In the genomic region with DNA sequence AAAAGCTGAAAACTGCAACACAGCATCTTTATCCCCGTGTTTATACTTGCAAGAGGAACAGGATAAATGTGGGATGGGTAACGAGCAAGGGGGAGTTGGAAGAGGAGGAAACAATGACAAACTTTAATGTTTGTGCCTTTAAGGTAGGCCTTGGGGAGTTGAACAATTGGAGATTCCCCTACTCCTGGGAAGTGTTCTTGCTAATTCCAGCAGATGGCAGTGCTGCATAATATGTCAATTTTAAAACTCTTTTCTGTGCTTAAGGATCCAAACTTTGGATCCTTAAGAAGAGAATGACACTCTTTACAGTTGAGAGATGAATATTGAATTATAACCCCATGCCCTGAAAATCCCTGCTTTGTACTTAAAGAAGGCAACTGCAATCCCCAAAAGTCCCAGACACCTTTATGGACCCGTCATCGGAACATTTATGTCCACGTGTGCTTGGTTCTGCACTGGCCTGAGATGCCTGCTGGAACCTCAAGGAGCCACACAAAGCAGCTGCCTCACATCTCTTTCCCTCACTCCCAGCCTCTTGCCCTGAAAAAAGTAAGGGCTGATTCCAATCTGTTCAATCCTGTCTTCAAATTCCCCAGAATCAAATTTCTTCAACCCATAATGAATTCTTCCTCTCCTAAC, we compare ENCODE assay signal across 8 cellular contexts. TPM values are rescaled to one million over a fixed set of nuclear protein-coding genes. Genes with fewer than 3 reads are reported as not detected.
DNase-seq lines count a peak whose midpoint lies in the region; ATAC-seq, FAIRE-seq and TF ChIP-seq lines count a peak whose summit lies in the region.

No MANE protein-coding gene starts in this region.

- DNase-seq in AG20443 (ENCODE audit: low spot score), result peak; percentile 62
- peak; percentile 9 for DNase-seq in GM12892 (ENCODE audit: insufficient read length)
- peak; percentile 26 for DNase-seq in NCI-H1694 (lab: John Stamatoyannopoulos, UW)
- peak in 2 of 4 experiments; percentile 32 to 46 for DNase-seq in K562 (ENCODE audit: extremely low read depth in 1 of 4, low spot score in 3 of 4)
- peak; percentile 65 for DNase-seq in iPS-NIHi7 (ENCODE audit: extremely low spot score)
- no peak for DNase-seq in stimulated activated naive CD8-positive, alpha-beta T cell treated with anti-CD3 and anti-CD28 coated beads, Interleukin-15, Interleukin-2, amounts not matched to agents 100 U/mL and 50 U/mL, for 24 hours
- no peak for DNase-seq in NCI-H526 treated with DMSO at 0.1 percent for 48 hours (lab: John Stamatoyannopoulos, UW)
- no peak for DNase-seq in stimulated activated CD4-positive, alpha-beta T cell treated with anti-CD3 and anti-CD28 coated beads, Interleukin-15, amount 100 ng/mL, for 24 hours

- intact Hi-C loops in K562 (cut with micrococcal nuclease), result loop anchor here (2.0 to 5.0 kb wide), 2 partner anchors 138 to 1436 kb away; no protein-coding TSS in a partner anchor

- no peaks in the 10 kb centered on the region for H3K4me1 ChIP-seq in K562 (replicated peaks in 1 of 2; ENCODE audit: control insufficient read depth in 2 of 2, insufficient read depth in 2 of 2, low read length in 2 of 2)

- 13% methylated on average over 5 of the region's 5 CpGs for WGBS in K562 (ENCODE audit: insufficient coverage, low coverage, missing lambda C conversion rate)

- H3K4me3 ChIP-seq in K562, result no peak overlapping the region

- FAIRE-seq in GM12892 (lab: Jason Lieb, UNC), result peak; percentile 88
- peak; percentile 89 for FAIRE-seq in K562 (lab: Jason Lieb, UNC)

- no peaks in the 10 kb centered on the region for H3K9me3 ChIP-seq in K562 (replicated peaks; ENCODE audit: control insufficient read depth, insufficient read depth, low read depth, low read length)

- no peaks in the 10 kb centered on the region for H3K79me2 ChIP-seq in K562 (ENCODE audit: control insufficient read depth, insufficient read depth, low read length)

- TF ChIP-seq CTCF in K562 (IDR thresholded peaks at IDR 0.05 in 2 of 3, conservative IDR thresholded peaks at IDR 0.05 in 1 of 3; ENCODE audit: insufficient read depth in 2 of 3, low read depth in 1 of 3, low read length in 3 of 3), result peak; percentile 41 to 73 (median 52); a peak in 4 of 6 replicates

- no peak for TF ChIP-seq EP300 in K562 (IDR thresholded peaks at IDR 0.05; ENCODE audit: low read length)

- POLR2A ChIA-PET in K562 (lab: Yijun Ruan, JAX), result no interaction called here

- H3K36me3 ChIP-seq in K562 (ENCODE audit: control insufficient read depth, insufficient read depth, low read length), result no peaks in the 10 kb centered on the region

- in situ Hi-C loops in K562 (cut with MboI), result loop anchor here (25.0 kb wide), 1 partner anchor 1436 kb away; the partner anchor contains the start of genes HTR7 and RPP30

- no peak overlapping the region for H3K4me2 ChIP-seq in K562 (ENCODE audit: insufficient read depth, low read length)

- no peak overlapping the region for H3K9ac ChIP-seq in K562 (ENCODE audit: insufficient read depth in 1 of 2, low read depth in 2 of 2, low read length in 2 of 2)

- H4K20me1 ChIP-seq in K562 (replicated peaks; ENCODE audit: control insufficient read depth, insufficient read depth, low read length), result no peaks in the 10 kb centered on the region

- TF ChIP-seq POLR2A in GM12892 (IDR thresholded peaks at IDR 0.05; ENCODE audit: low read depth, low read length), result no peak
- no peak for TF ChIP-seq POLR2A in K562 (conservative IDR thresholded peaks at IDR 0.05)

- no peak overlapping the region for H2AFZ ChIP-seq in K562 (ENCODE audit: low read depth, low read length)

- TF ChIP-seq RAD21 in K562 (CRISPR knock-in tag; conservative IDR thresholded peaks at IDR 0.05 in 1 of 2, IDR thresholded peaks at IDR 0.05 in 1 of 2), result peak; percentile 68 to 81

- no peaks in the 10 kb centered on the region for H3K9me1 ChIP-seq in K562 (ENCODE audit: control insufficient read depth, insufficient read depth, low read length)

- no peak overlapping the region for H3K27ac ChIP-seq in K562 (ENCODE audit: extremely low read depth, low read depth, low read length)

- CTCF ChIA-PET in K562 (lab: Yijun Ruan, JAX; ENCODE audit: low intra/inter-chr PET ratio), result interaction anchor here (0.5 kb wide), 1 partner anchor 281 kb away, joined by 3 read pairs; no protein-coding TSS in a partner anchor

- BruUV-seq in K562 (replicated peaks; lab: Mats Ljungman, UMichigan), result no TSS peak

- peaks cover 0 to 3% of the 10 kb centered on the region in 2 experiments; a peak in 2 of 5 replicates for H3K27me3 ChIP-seq in K562 (ENCODE audit: control insufficient read depth in 2 of 2, insufficient read depth in 2 of 2, low read length in 2 of 2)

- peak; percentile 84 for ATAC-seq in K562
- ATAC-seq in stimulated activated naive CD8-positive, alpha-beta T cell treated with anti-CD3 and anti-CD28 coated beads, Interleukin-15, Interleukin-2, amounts not matched to agents 100 U/mL and 50 U/mL, for 24 hours, result peak; percentile 63

RNA-seq across cellular contexts. Expression of gene IFIT5, which starts 12.0 kb away (rescaled TPM):
- polyA plus RNA-seq in GM12892 (2012; ENCODE audit: missing spikeins), result 8.7 TPM
- total RNA-seq in K562 (2011; cell fraction: chromatin; rRNA removed; ENCODE audit: low replicate concordance), result not detected in 2 replicates
- not detected in 2 replicates for total RNA-seq in K562 (2011; cell fraction: nucleolus; rRNA removed)
- total RNA-seq in K562 (2011; cell fraction: nucleoplasm; rRNA removed), result not detected in 2 replicates
- total RNA-seq in K562 (2014; rRNA removed) (0.05 TPM in 1 of 2 replicates, not detected in the other), K562 (2014; rRNA removed; fragmentation: Illumina TruSeq; extraction: Trizol) (not detected in 2 replicates), K562 (2015; rRNA removed; fragmentation: Illumina TruSeq; extraction: Trizol) (not detected in 2 replicates), K562 (2021) (0.07 and 0.11 TPM in 2 replicates)
- polyA plus RNA-seq in K562 (2011; rRNA removed) (not detected in 2 replicates), K562 (2014; fragmentation: Illumina TruSeq; extraction: Trizol) (not detected in 2 replicates), K562 (2014; fragmentation: Nextera tagmentation; extraction: Ambion mirVana) (under 1 TPM; 0.04 to 0.11 TPM), K562 (2014; rRNA removed) (not detected in 2 replicates)
- not detected in 2 replicates for polyA plus RNA-seq in K562 (2011; cell fraction: cytosol; rRNA removed)
- not detected in 2 replicates for polyA plus RNA-seq in K562 (2011; cell fraction: nucleus; rRNA removed)
- polyA plus RNA-seq in K562 (2012), result 0.01 and 0.03 TPM in 2 replicates
- polyA minus RNA-seq in K562 (2011; rRNA and poly(A)+ RNA removed), result not detected in 2 replicates
- not detected in 2 replicates for polyA minus RNA-seq in K562 (2011; cell fraction: cytosol; rRNA and poly(A)+ RNA removed)
- not detected in 2 replicates for polyA minus RNA-seq in K562 (2011; cell fraction: nucleus; rRNA and poly(A)+ RNA removed)

RNA-seq across cellular contexts. Expression of gene IFIT1, which starts 33.9 kb away (rescaled TPM):
- polyA plus RNA-seq in GM12892 (2012; ENCODE audit: missing spikeins), result 15.0 TPM
- total RNA-seq in K562 (2011; cell fraction: chromatin; rRNA removed; ENCODE audit: low replicate concordance), result not detected in 2 replicates
- total RNA-seq in K562 (2011; cell fraction: nucleolus; rRNA removed), result not detected in 2 replicates
- not detected in 2 replicates for total RNA-seq in K562 (2011; cell fraction: nucleoplasm; rRNA removed)
- 0.09 TPM in 1 of 2 replicates, not detected in the other for total RNA-seq in K562 (2014; rRNA removed)
- 0.13 and 0.18 TPM in 2 replicates for total RNA-seq in K562 (2014; rRNA removed; fragmentation: Illumina TruSeq; extraction: Trizol)
- 0.23 and 0.40 TPM in 2 replicates for total RNA-seq in K562 (2015; rRNA removed; fragmentation: Illumina TruSeq; extraction: Trizol)
- total RNA-seq in K562 (2021), result 0.09 and 0.25 TPM in 2 replicates
- 0.06 and 0.07 TPM in 2 replicates for polyA plus RNA-seq in K562 (2011; rRNA removed)
- 0.04 TPM in 1 of 2 replicates, not detected in the other for polyA plus RNA-seq in K562 (2011; cell fraction: cytosol; rRNA removed)
- polyA plus RNA-seq in K562 (2011; cell fraction: nucleus; rRNA removed), result not detected in 2 replicates
- 0.08 and 0.14 TPM in 2 replicates for polyA plus RNA-seq in K562 (2012)
- polyA plus RNA-seq in K562 (2014; fragmentation: Illumina TruSeq; extraction: Trizol), result 0.10 and 0.18 TPM in 2 replicates
- polyA plus RNA-seq in K562 (2014; fragmentation: Nextera tagmentation; extraction: Ambion mirVana), result under 1 TPM; 0.18 TPM
- 0.03 TPM in 1 of 2 replicates, not detected in the other for polyA plus RNA-seq in K562 (2014; rRNA removed)
- polyA minus RNA-seq in K562 (2011; rRNA and poly(A)+ RNA removed), result 0.09 TPM in 1 of 2 replicates, not detected in the other
- not detected in 2 replicates for polyA minus RNA-seq in K562 (2011; cell fraction: cytosol; rRNA and poly(A)+ RNA removed)
- polyA minus RNA-seq in K562 (2011; cell fraction: nucleus; rRNA and poly(A)+ RNA removed), result not detected in 2 replicates

RNA-seq across cellular contexts. Expression of gene IFIT1B, which starts 48.5 kb away (rescaled TPM):
- polyA plus RNA-seq in GM12892 (2012; ENCODE audit: missing spikeins), result not detected
- not detected in 2 replicates for total RNA-seq in K562 (2011; cell fraction: chromatin; rRNA removed; ENCODE audit: low replicate concordance)
- not detected in 2 replicates for total RNA-seq in K562 (2011; cell fraction: nucleolus; rRNA removed)
- not detected in 2 replicates for total RNA-seq in K562 (2011; cell fraction: nucleoplasm; rRNA removed)
- total RNA-seq in K562 (2014; rRNA removed) (not detected in 2 replicates), K562 (2014; rRNA removed; fragmentation: Illumina TruSeq; extraction: Trizol) (not detected in 2 replicates), K562 (2015; rRNA removed; fragmentation: Illumina TruSeq; extraction: Trizol) (not detected in 2 replicates), K562 (2021) (not detected in 2 replicates)
- polyA plus RNA-seq in K562 (2011; rRNA removed) (not detected in 2 replicates), K562 (2014; fragmentation: Illumina TruSeq; extraction: Trizol) (not detected in 2 replicates), K562 (2014; fragmentation: Nextera tagmentation; extraction: Ambion mirVana) (not detected), K562 (2014; rRNA removed) (not detected in 2 replicates)
- not detected in 2 replicates for polyA plus RNA-seq in K562 (2011; cell fraction: cytosol; rRNA removed)
- polyA plus RNA-seq in K562 (2011; cell fraction: nucleus; rRNA removed), result not detected in 2 replicates
- not detected in 2 replicates for polyA plus RNA-seq in K562 (2012)
- not detected in 2 replicates for polyA minus RNA-seq in K562 (2011; rRNA and poly(A)+ RNA removed)
- polyA minus RNA-seq in K562 (2011; cell fraction: cytosol; rRNA and poly(A)+ RNA removed), result not detected in 2 replicates
- polyA minus RNA-seq in K562 (2011; cell fraction: nucleus; rRNA and poly(A)+ RNA removed), result not detected in 2 replicates

Comparison
In these comparisons a context has a peak if more than half of its experiments do, and no peak if none do; other contexts are left out.
1. DNase-seq: peak in AG20443 (single experiment), GM12892 (single experiment), NCI-H1694 (single experiment) and iPS-NIHi7 (single experiment); none in stimulated activated naive CD8-positive, alpha-beta T cell treated with anti-CD3 and anti-CD28 coated beads, Interleukin-15, Interleukin-2, amounts not matched to agents 100 U/mL and 50 U/mL, for 24 hours (single experiment), NCI-H526 treated with DMSO at 0.1 percent for 48 hours (single experiment) and stimulated activated CD4-positive, alpha-beta T cell treated with anti-CD3 and anti-CD28 coated beads, Interleukin-15, amount 100 ng/mL, for 24 hours (single experiment).